In the genomic region with DNA sequence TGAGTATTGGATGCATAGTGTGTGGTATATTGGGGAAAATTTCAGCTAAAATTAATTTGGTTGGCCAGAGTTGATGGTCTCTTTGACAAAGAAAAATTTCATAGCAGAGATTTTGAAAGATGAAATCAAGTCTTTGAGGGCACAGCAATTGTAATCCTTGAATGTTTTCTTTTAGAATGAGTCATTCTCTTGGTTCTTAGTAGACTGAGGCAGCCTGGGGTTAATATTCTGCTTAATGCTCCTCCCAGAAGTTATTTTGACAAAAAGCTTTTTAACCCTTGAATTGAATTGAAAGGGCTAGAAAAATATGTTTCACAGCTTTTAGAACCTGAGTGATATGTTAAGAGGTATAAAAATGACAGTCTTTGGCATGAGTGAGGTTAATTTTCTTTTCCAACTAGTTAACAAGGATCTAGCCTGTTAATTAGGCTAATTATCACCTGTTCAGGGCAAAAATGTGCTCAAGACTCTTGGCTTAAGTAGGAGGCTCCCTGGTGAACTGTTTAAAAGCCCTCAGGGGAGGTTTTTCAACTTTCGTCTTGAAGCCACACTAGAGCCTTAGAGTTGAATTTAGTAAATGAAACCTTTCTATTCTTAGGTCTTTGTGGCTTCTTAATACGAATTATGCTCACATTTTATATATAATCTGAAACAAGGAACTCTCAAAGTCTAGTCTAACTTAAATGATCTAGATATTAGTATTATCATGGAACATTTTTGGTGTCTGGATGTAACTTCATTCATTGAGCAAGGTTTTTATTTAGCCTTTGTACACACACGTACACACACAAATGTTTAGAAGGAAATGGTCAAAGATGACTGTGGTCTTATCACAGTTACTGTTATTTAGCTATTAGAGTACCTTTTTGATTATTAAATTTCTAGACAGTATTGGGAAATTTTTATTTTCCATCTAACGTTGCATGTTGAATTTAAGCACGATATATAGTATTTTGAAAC, we compare ENCODE assay signal across 10 cellular contexts.
DNase-seq lines count a peak whose midpoint lies in the region; ATAC-seq and TF ChIP-seq lines count a peak whose summit lies in the region.
"Had no signal": no experiment of that assay in that cellular context is flagged by ENCODE, and none has a peak within 500 bp of the region (broad histone marks: within the 10 kb centered on the region; RNA-seq: fewer than 3 reads in every experiment).

No MANE protein-coding gene starts in this region.

- no peak overlapping the region for H3K4me3 ChIP-seq in SK-N-SH (ENCODE audit: low read depth in 2 of 2, low read length in 1 of 2)
- H3K4me3 ChIP-seq in Karpas-422 (ENCODE audit: low read length): peak overlapping the region; percentile 12; the same call in 1 of the 2 replicates
- no peak overlapping the region for H3K4me3 ChIP-seq in suprapubic skin
- H3K4me3 ChIP-seq: esophagus squamous epithelium had no signal

- CTCF ChIA-PET in SK-N-SH (lab: Yijun Ruan, JAX): no interaction called here

- POLR2A ChIA-PET in SK-N-SH (lab: Yijun Ruan, JAX): no interaction called here

- TF ChIP-seq CTCF in SK-N-SH (IDR thresholded peaks at IDR 0.05) (no peak), type B pancreatic cell (conservative IDR thresholded peaks at IDR 0.05) (no peak), suprapubic skin (IDR thresholded peaks at IDR 0.05) (no peak)

- ATAC-seq in SK-N-SH treated with all-trans-retinoic acid at 6 μM for 48 hours: no peak
- peak; percentile 95 for ATAC-seq in HG02798 (IDR thresholded peaks at IDR 0.05; ENCODE audit: poor library complexity, unreplicated experiment)

- H3K9ac ChIP-seq in SK-N-SH (no peak overlapping the region), Karpas-422 (ENCODE audit: low read length) (no peak overlapping the region)

- H3K4me1 ChIP-seq in SK-N-SH (ENCODE audit: control insufficient read depth in 1 of 2, insufficient read depth in 2 of 2, low read depth in 1 of 2, low read length in 1 of 2) (peaks cover 3 to 10% of the 10 kb centered on the region in 2 experiments; a peak in 1 of 4 replicates), Karpas-422 (ENCODE audit: low read length) (peaks cover 45% of the 10 kb centered on the region), suprapubic skin (no peaks in the 10 kb centered on the region)

- no peaks in the 10 kb centered on the region for H3K36me3 ChIP-seq in SK-N-SH (replicated peaks in 1 of 2; ENCODE audit: control insufficient read depth in 1 of 2, insufficient read depth in 2 of 2, low read length in 1 of 2)
- no peaks in the 10 kb centered on the region for H3K36me3 ChIP-seq in Karpas-422 (ENCODE audit: insufficient read depth, low read length)
- H3K36me3 ChIP-seq in suprapubic skin: no peaks in the 10 kb centered on the region
- H3K36me3 ChIP-seq: esophagus squamous epithelium had no signal

- H3K9me3 ChIP-seq in SK-N-SH: no peaks in the 10 kb centered on the region
- no peaks in the 10 kb centered on the region for H3K9me3 ChIP-seq in Karpas-422 (ENCODE audit: low read length)
- H3K9me3 ChIP-seq in suprapubic skin: no peaks in the 10 kb centered on the region
- H3K9me3 ChIP-seq: esophagus squamous epithelium had no signal

- 91% methylated on average over 5 of the region's 5 CpGs for WGBS in SK-N-SH (ENCODE audit: low lambda C conversion rate)
- WGBS in suprapubic skin: 77% methylated on average over 5 of the region's 5 CpGs

- no peaks in the 10 kb centered on the region for H3K9me2 ChIP-seq in SK-N-SH
- no peaks in the 10 kb centered on the region for H3K9me2 ChIP-seq in Karpas-422 (replicated peaks; ENCODE audit: insufficient read depth, low read length)

- H3K4me2 ChIP-seq in SK-N-SH (no peak overlapping the region), Karpas-422 (ENCODE audit: low read depth, low read length, poor library complexity, severe bottlenecking) (peak overlapping the region; percentile 64)

- no peaks in the 10 kb centered on the region for H3F3A ChIP-seq in SK-N-SH (replicated peaks; ENCODE audit: insufficient read depth)

- H3K36me3 Mint-ChIP-seq in type B pancreatic cell: no peaks in the 10 kb centered on the region
- H3K36me3 Mint-ChIP-seq: activated naive CD4-positive, alpha-beta T cell treated with anti-CD3 and anti-CD28 coated beads, Interleukin-2, amount 10 ng/mL, durations not matched to agents 7 days and 5 days had no signal

- peaks cover 10% of the 10 kb centered on the region for H3K4me1 Mint-ChIP-seq in type B pancreatic cell (ENCODE audit: unreplicated experiment)
- H3K4me1 Mint-ChIP-seq: activated naive CD4-positive, alpha-beta T cell treated with anti-CD3 and anti-CD28 coated beads, Interleukin-2, amount 10 ng/mL, durations not matched to agents 7 days and 5 days had no signal

- H3K27ac Mint-ChIP-seq in type B pancreatic cell: no peak overlapping the region
- H3K27ac Mint-ChIP-seq: activated naive CD4-positive, alpha-beta T cell treated with anti-CD3 and anti-CD28 coated beads, Interleukin-2, amount 10 ng/mL, durations not matched to agents 7 days and 5 days had no signal

- no peaks in the 10 kb centered on the region for H3K27me3 Mint-ChIP-seq in type B pancreatic cell
- H3K27me3 Mint-ChIP-seq: activated naive CD4-positive, alpha-beta T cell treated with anti-CD3 and anti-CD28 coated beads, Interleukin-2, amount 10 ng/mL, durations not matched to agents 7 days and 5 days had no signal

- H3K79me2 ChIP-seq in SK-N-SH (ENCODE audit: insufficient read depth) (no peaks in the 10 kb centered on the region), Karpas-422 (ENCODE audit: low read length) (no peaks in the 10 kb centered on the region)

- H4K20me1 ChIP-seq in SK-N-SH (ENCODE audit: insufficient read depth): no peaks in the 10 kb centered on the region
- no peaks in the 10 kb centered on the region for H4K20me1 ChIP-seq in Karpas-422 (ENCODE audit: insufficient read depth, low read depth, low read length)

- no peak for TF ChIP-seq RAD21 in SK-N-SH (IDR thresholded peaks at IDR 0.05; ENCODE audit: low read length)

- H3K27ac ChIP-seq in SK-N-SH (ENCODE audit: low read depth in 2 of 2, low read length in 1 of 2) (peak overlapping the region in 1 of 2 experiments; percentile 5; a peak in 1 of 4 replicates), Karpas-422 (ENCODE audit: low read length) (0 out of 2 replicates have a peak overlapping the region, but pooled peaks have one; percentile 16), suprapubic skin (no peak overlapping the region)
- H3K27ac ChIP-seq: esophagus squamous epithelium had no signal

- H2AFZ ChIP-seq in SK-N-SH (ENCODE audit: low read depth) (no peak overlapping the region), Karpas-422 (ENCODE audit: low read length) (no peak overlapping the region)

- H3K27me3 ChIP-seq in SK-N-SH (ENCODE audit: insufficient read depth) (no peaks in the 10 kb centered on the region), Karpas-422 (ENCODE audit: low read length) (no peaks in the 10 kb centered on the region), suprapubic skin (no peaks in the 10 kb centered on the region)
- H3K27me3 ChIP-seq: esophagus squamous epithelium had no signal

- DNase-seq in SK-N-SH (no peak), Karpas-422 (peak; percentile 41), type B pancreatic cell (ENCODE audit: extremely low spot score, unreplicated experiment) (no peak), COR-L47 (lab: John Stamatoyannopoulos, UW) (no peak), suprapubic skin (ENCODE audit: low spot score in 2 of 2) (no peak)
- DNase-seq in stimulated activated CD4-positive, alpha-beta T cell treated with anti-CD3 and anti-CD28 coated beads, Interleukin-4, amount 100 ng/mL, for 24 hours: no peak
- DNase-seq: activated naive CD4-positive, alpha-beta T cell treated with anti-CD3 and anti-CD28 coated beads, Interleukin-2, amount 10 ng/mL, durations not matched to agents 7 days and 5 days; esophagus squamous epithelium had no signal

- no peak for TF ChIP-seq EP300 in SK-N-SH (IDR thresholded peaks at IDR 0.05; ENCODE audit: borderline replicate concordance in 1 of 2, low read depth in 1 of 2, low read length in 1 of 2)
- no peak for TF ChIP-seq EP300 in suprapubic skin (IDR thresholded peaks at IDR 0.05)

- no peak for TF ChIP-seq POLR2A in suprapubic skin (IDR thresholded peaks at IDR 0.05)

- no peaks in the 10 kb centered on the region for H3K9me3 Mint-ChIP-seq in type B pancreatic cell
- H3K9me3 Mint-ChIP-seq: activated naive CD4-positive, alpha-beta T cell treated with anti-CD3 and anti-CD28 coated beads, Interleukin-2, amount 10 ng/mL, durations not matched to agents 7 days and 5 days had no signal

- H3K4me3 Mint-ChIP-seq in type B pancreatic cell: no peak overlapping the region
- H3K4me3 Mint-ChIP-seq: activated naive CD4-positive, alpha-beta T cell treated with anti-CD3 and anti-CD28 coated beads, Interleukin-2, amount 10 ng/mL, durations not matched to agents 7 days and 5 days had no signal

TF ChIP-seq in SK-N-SH, 30 proteins besides CTCF, POLR2A, EP300 and RAD21:
- no peak for TF ChIP-seq TEAD4 (IDR thresholded peaks at IDR 0.05; ENCODE audit: borderline replicate concordance, insufficient read depth)
- TF ChIP-seq SIN3A (IDR thresholded peaks at IDR 0.05; ENCODE audit: borderline replicate concordance, low read depth, low read length): no peak
- TF ChIP-seq FOSL2 (IDR thresholded peaks at IDR 0.05; ENCODE audit: borderline replicate concordance, low read depth): peak; percentile 11; the same call in 1 of the 2 replicates
TF ChIP-seq in SK-N-SH: peak in this region for 1.

TF ChIP-seq in SK-N-SH treated with all-trans-retinoic acid at 6 μM for 48 hours, 23 proteins besides CTCF, POLR2A, EP300 and RAD21:
- TF ChIP-seq PPARA (CRISPR knock-in tag; IDR thresholded peaks at IDR 0.05; ENCODE audit: borderline replicate concordance): no peak
